Comparison of ENCODE assay signal across 7 cellular contexts in genomic region chr10:72692897-72693598, GRCh38. TPM values are rescaled to one million over a fixed set of nuclear protein-coding genes. Genes with fewer than 3 reads are reported as not detected.
A peak's percentile ranks its signal among the peaks of the same experiment; 100 is the strongest.
DNase-seq lines count a peak whose midpoint lies in the region; ATAC-seq and TF ChIP-seq lines count a peak whose summit lies in the region.

No MANE protein-coding gene starts in this region.

- 3% methylated on average over 11 of the region's 11 CpGs for WGBS in right cardiac atrium

- H3K27ac ChIP-seq in right cardiac atrium (ENCODE audit: low read length) (no peak overlapping the region), skeletal muscle tissue (ENCODE audit: low read depth, low read length) (peak overlapping the region; percentile 81)

- H3K9me3 ChIP-seq in right cardiac atrium (ENCODE audit: control insufficient read depth, low read length): no peaks in the 10 kb centered on the region
- no peaks in the 10 kb centered on the region for H3K9me3 ChIP-seq in skeletal muscle tissue (ENCODE audit: control insufficient read depth in 3 of 3, low read length in 3 of 3)

- H3K4me3 ChIP-seq in GM12865 (ENCODE audit: low read depth, low read length) (peak overlapping the region; percentile 88), right cardiac atrium (ENCODE audit: low read length) (peak overlapping the region; percentile 92), skeletal muscle tissue (ENCODE audit: low read length in 3 of 3) (peak overlapping the region; percentile 75 to 97 (median 92))

- H3K27me3 ChIP-seq in right cardiac atrium (ENCODE audit: control insufficient read depth, insufficient read depth) (no peaks in the 10 kb centered on the region), skeletal muscle tissue (ENCODE audit: control insufficient read depth in 3 of 3, insufficient read depth in 3 of 3, low read length in 3 of 3) (no peaks in the 10 kb centered on the region)

- DNase-seq in GM12865 (ENCODE audit: low read depth) (peak; percentile 35), right cardiac atrium (no peak), NCI-H1694 treated with DMSO at 0.1 percent for 48 hours (lab: John Stamatoyannopoulos, UW) (no peak), COLO829 (ENCODE audit: low spot score) (no peak)
- peak; percentile 4 for DNase-seq in activated CD4-positive, alpha-beta T cell treated with anti-CD3 and anti-CD28 coated beads, Interleukin-2, amount 50 U/mL, for 1 hour

- H3K9ac ChIP-seq in skeletal muscle tissue (ENCODE audit: low read depth in 1 of 3, low read length in 3 of 3): peak overlapping the region; percentile 87 to 93 (median 91)

- ATAC-seq in HG03342 (IDR thresholded peaks at IDR 0.05; ENCODE audit: unreplicated experiment) (peak; percentile 1), right cardiac atrium (no peak)

- no peak for TF ChIP-seq CTCF in GM12865 (IDR thresholded peaks at IDR 0.05; ENCODE audit: insufficient read depth, low read depth, low read length, missing control alignments)

- H3K36me3 ChIP-seq in skeletal muscle tissue (ENCODE audit: control insufficient read depth in 3 of 3, insufficient read depth in 3 of 3, low read length in 3 of 3): no peaks in the 10 kb centered on the region

- H3K4me1 ChIP-seq in right cardiac atrium (ENCODE audit: control insufficient read depth, insufficient read depth, low read length): no peaks in the 10 kb centered on the region
- H3K4me1 ChIP-seq in skeletal muscle tissue (ENCODE audit: control insufficient read depth in 3 of 3, insufficient read depth in 3 of 3, low read length in 3 of 3): peaks cover 12 to 38% (median 35%) of the 10 kb centered on the region in 3 donors

- intact Hi-C loops in right cardiac atrium (cut with DNase I): loop anchor here in 3 of 4 donors (5.0 to 10.0 kb wide), 3 partner anchors 139 to 328 kb away; no protein-coding TSS in a partner anchor

RNA-seq across cellular contexts. Expression of gene MCU, which starts 1.1 kb away (rescaled TPM):
- 10 to 100 TPM; 17.7 to 22.1 (median 18.8) TPM for total RNA-seq in right cardiac atrium
- polyA plus RNA-seq in right cardiac atrium: 14.2 TPM
- 95.0 TPM for total RNA-seq in skeletal muscle tissue

Comparison
In these comparisons a context has a peak if more than half of its experiments do, and no peak if none do; other contexts are left out.
1. DNase-seq: peak in GM12865 (single experiment) and activated CD4-positive, alpha-beta T cell treated with anti-CD3 and anti-CD28 coated beads, Interleukin-2, amount 50 U/mL, for 1 hour (single experiment); none in right cardiac atrium (0 of 3), NCI-H1694 treated with DMSO at 0.1 percent for 48 hours (single experiment) and COLO829 (single experiment).
2. Peak in every context shown above with its lines, with median percentiles within 50 percentile points of each other: H3K4me3 ChIP-seq.